In the genomic region with DNA sequence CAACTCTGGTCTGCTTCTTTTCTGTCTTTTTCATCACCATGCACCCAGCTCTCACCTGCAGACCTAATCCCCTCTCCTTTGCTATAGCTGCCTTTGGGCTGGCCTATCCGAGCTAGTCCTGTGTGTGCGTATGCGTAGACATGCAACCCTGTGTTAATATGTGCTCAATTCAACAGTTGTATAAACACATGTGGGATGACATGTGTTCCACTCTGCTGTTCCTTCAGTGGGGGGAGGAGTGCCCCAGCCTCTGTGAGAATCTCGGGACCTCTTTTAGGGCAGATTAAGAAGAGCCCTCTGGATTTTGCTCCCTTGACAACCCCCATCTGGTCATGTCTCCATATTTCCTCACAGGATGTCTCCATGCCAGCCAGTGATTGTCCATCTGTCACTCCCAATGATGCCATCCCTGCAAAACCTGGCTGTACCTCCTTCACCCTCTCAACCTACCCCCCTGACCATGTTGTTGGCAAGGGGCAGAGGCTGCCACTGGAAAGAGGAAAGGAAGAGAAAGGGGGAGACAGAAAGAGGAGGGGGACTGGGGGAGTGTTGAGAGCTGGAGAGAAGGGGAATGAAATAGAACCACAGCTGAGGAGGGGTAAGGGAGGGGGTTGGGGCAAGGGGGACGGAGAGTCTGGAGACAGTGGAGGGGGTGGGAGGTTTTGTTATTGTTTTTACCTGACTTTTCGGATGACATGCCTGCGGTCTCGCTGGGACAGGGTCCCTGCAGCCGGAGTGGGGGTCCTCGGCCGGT, we compare ENCODE assay signal across 11 cellular contexts. TPM values are rescaled to one million over a fixed set of nuclear protein-coding genes. Genes with fewer than 3 reads are reported as not detected.
DNase-seq lines count a peak whose midpoint lies in the region; ATAC-seq and TF ChIP-seq lines count a peak whose summit lies in the region.
"Had no signal": no experiment of that assay in that cellular context is flagged by ENCODE, and none has a peak within 500 bp of the region (broad histone marks: within the 10 kb centered on the region; RNA-seq: fewer than 3 reads in every experiment).

No MANE protein-coding gene starts in this region.

- no peaks in the 10 kb centered on the region for H3F3A ChIP-seq in MM.1S (ENCODE audit: insufficient read depth, low read length)

- CTCF ChIA-PET in OCI-LY7 (lab: Charles Lee; ENCODE audit: unreplicated experiment), result no interaction called here

- H3K9ac ChIP-seq in MM.1S (ENCODE audit: low read length), result no peak overlapping the region

- peak overlapping the region; percentile 22 for H3K27ac Mint-ChIP-seq in stimulated activated naive CD8-positive, alpha-beta T cell treated with anti-CD3 and anti-CD28 coated beads, Interleukin-15, Interleukin-2, amounts not matched to agents 100 ng/mL and 50 ng/mL, for 24 hours
- H3K27ac Mint-ChIP-seq in natural killer cell, result peak overlapping the region; percentile 23 to 98

- H3K79me2 ChIP-seq in OCI-LY7 (ENCODE audit: insufficient read depth, low read depth, low read length) (no peaks in the 10 kb centered on the region; the same call in 1 of the 2 replicates), MM.1S (ENCODE audit: low read length) (no peaks in the 10 kb centered on the region)

- peaks cover 65% of the 10 kb centered on the region for H3K4me1 Mint-ChIP-seq in stimulated activated naive CD8-positive, alpha-beta T cell treated with anti-CD3 and anti-CD28 coated beads, Interleukin-15, Interleukin-2, amounts not matched to agents 100 ng/mL and 50 ng/mL, for 24 hours (ENCODE audit: low read depth)
- H3K4me1 Mint-ChIP-seq in natural killer cell, result peaks cover 54 to 73% of the 10 kb centered on the region in 2 donors

- peaks cover 6% of the 10 kb centered on the region for H3K36me3 Mint-ChIP-seq in stimulated activated naive CD8-positive, alpha-beta T cell treated with anti-CD3 and anti-CD28 coated beads, Interleukin-15, Interleukin-2, amounts not matched to agents 100 ng/mL and 50 ng/mL, for 24 hours (ENCODE audit: low read depth)
- H3K36me3 Mint-ChIP-seq in natural killer cell, result no peaks in the 10 kb centered on the region

- H3K9me3 ChIP-seq in OCI-LY7 (ENCODE audit: low read length) (no peaks in the 10 kb centered on the region), MM.1S (replicated peaks; ENCODE audit: insufficient read depth, low read length) (no peaks in the 10 kb centered on the region)

- peak overlapping the region; percentile 48 for H3K4me3 ChIP-seq in choroid plexus epithelial cell (ENCODE audit: low read depth, low read length)
- no peak overlapping the region for H3K4me3 ChIP-seq in OCI-LY7 (ENCODE audit: low read depth, low read length, poor library complexity, severe bottlenecking)
- H3K4me3 ChIP-seq in MM.1S (ENCODE audit: low read length), result no peak overlapping the region

- H3K27ac ChIP-seq in OCI-LY7 (ENCODE audit: low read depth, low read length, poor library complexity, severe bottlenecking) (no peak overlapping the region), MM.1S (ENCODE audit: low read length) (no peak overlapping the region)

- ATAC-seq in stimulated activated naive CD8-positive, alpha-beta T cell treated with anti-CD3 and anti-CD28 coated beads, Interleukin-15, Interleukin-2, amounts not matched to agents 100 U/mL and 50 U/mL, for 24 hours, result no peak
- ATAC-seq in natural killer cell, result no peak

- H3K9me3 Mint-ChIP-seq in stimulated activated naive CD8-positive, alpha-beta T cell treated with anti-CD3 and anti-CD28 coated beads, Interleukin-15, Interleukin-2, amounts not matched to agents 100 ng/mL and 50 ng/mL, for 24 hours, result no peaks in the 10 kb centered on the region
- H3K9me3 Mint-ChIP-seq in natural killer cell, result no peaks in the 10 kb centered on the region

- no peaks in the 10 kb centered on the region for H3K9me2 ChIP-seq in OCI-LY7 (ENCODE audit: insufficient read depth, low read length)
- no peaks in the 10 kb centered on the region for H3K9me2 ChIP-seq in MM.1S (replicated peaks; ENCODE audit: insufficient read depth, low read length)

- no peak for DNase-seq in stimulated activated naive CD8-positive, alpha-beta T cell treated with anti-CD3 and anti-CD28 coated beads, Interleukin-15, Interleukin-2, amounts not matched to agents 100 U/mL and 50 U/mL, for 24 hours
- no peak for DNase-seq in choroid plexus epithelial cell (ENCODE audit: low read depth)
- no peak for DNase-seq in natural killer cell
- no peak for DNase-seq in OCI-LY7 (ENCODE audit: low spot score)
- no peak for DNase-seq in MM.1S
- DNase-seq in NCI-H2196 (lab: John Stamatoyannopoulos, UW; ENCODE audit: unreplicated experiment), result no peak
- no peak for DNase-seq in NCI-H2107 treated with DMSO at 0.1 percent for 48 hours (lab: John Stamatoyannopoulos, UW; ENCODE audit: unreplicated experiment)
- DNase-seq: activated CD4-positive, alpha-beta T cell treated with anti-CD3 and anti-CD28 coated beads, Interleukin-2, amount 50 U/mL, for 4 hours; NCI-H526 had no signal

- TF ChIP-seq CTCF in choroid plexus epithelial cell (conservative IDR thresholded peaks at IDR 0.05; ENCODE audit: low read depth, low read length) (no peak), natural killer cell (IDR thresholded peaks at IDR 0.05) (no peak), OCI-LY7 (conservative IDR thresholded peaks at IDR 0.05; ENCODE audit: low read length) (no peak), MM.1S (IDR thresholded peaks at IDR 0.05; ENCODE audit: low read length) (no peak)

- H2AFZ ChIP-seq in OCI-LY7 (ENCODE audit: low read length), result no peak overlapping the region
- no peak overlapping the region for H2AFZ ChIP-seq in MM.1S (ENCODE audit: low read length)

- POLR2A ChIA-PET in OCI-LY7 (lab: Charles Lee), result no interaction called here

- H4K20me1 ChIP-seq in OCI-LY7 (ENCODE audit: insufficient read depth, low read length) (no peaks in the 10 kb centered on the region), MM.1S (ENCODE audit: insufficient read depth, low read length) (no peaks in the 10 kb centered on the region)

- intact Hi-C loops in natural killer cell (cut with micrococcal nuclease), result no loop called here
- intact Hi-C loops in OCI-LY7 (cut with micrococcal nuclease; ENCODE audit: unreplicated experiment), result no loop called here

- no peak overlapping the region for H3K4me2 ChIP-seq in OCI-LY7 (ENCODE audit: low read length)
- H3K4me2 ChIP-seq in MM.1S (ENCODE audit: low read depth, low read length), result no peak overlapping the region

- peaks cover 36% of the 10 kb centered on the region for H3K27me3 Mint-ChIP-seq in stimulated activated naive CD8-positive, alpha-beta T cell treated with anti-CD3 and anti-CD28 coated beads, Interleukin-15, Interleukin-2, amounts not matched to agents 100 ng/mL and 50 ng/mL, for 24 hours
- H3K27me3 Mint-ChIP-seq in natural killer cell (ENCODE audit: low read depth in 2 of 2), result peaks cover 20 to 34% of the 10 kb centered on the region in 2 donors

- H3K27me3 ChIP-seq in MM.1S (replicated peaks; ENCODE audit: insufficient read depth, low read length), result peaks cover 76% of the 10 kb centered on the region

- H3K36me3 ChIP-seq in OCI-LY7 (ENCODE audit: insufficient read depth, low read length) (peaks cover 7% of the 10 kb centered on the region), MM.1S (replicated peaks; ENCODE audit: insufficient read depth, low read length) (no peaks in the 10 kb centered on the region)

- H3K4me3 Mint-ChIP-seq in stimulated activated naive CD8-positive, alpha-beta T cell treated with anti-CD3 and anti-CD28 coated beads, Interleukin-15, Interleukin-2, amounts not matched to agents 100 ng/mL and 50 ng/mL, for 24 hours, result peak overlapping the region; percentile 29
- H3K4me3 Mint-ChIP-seq in natural killer cell, result peak overlapping the region; percentile 52

- H3K4me1 ChIP-seq in OCI-LY7 (ENCODE audit: insufficient read depth, low read length, poor library complexity, severe bottlenecking) (peaks cover 23% of the 10 kb centered on the region), MM.1S (ENCODE audit: low read length) (0 out of 2 replicates have a peak, but pooled peaks cover 4% of the 10 kb centered on the region)

- BruUV-seq in OCI-LY7 (replicated peaks; lab: Mats Ljungman, UMichigan), result no TSS peak

RNA-seq across cellular contexts. Expression of gene PRRT1, which starts 0.4 kb away (rescaled TPM):
- under 1 TPM; 0.38 to 0.63 (median 0.54) TPM for total RNA-seq in natural killer cell
- total RNA-seq in OCI-LY7 (2014; rRNA removed; shearing (Covaris generic)), result 0.13 and 0.47 TPM in 2 replicates
- 2.4 and 3.5 TPM in 2 replicates for total RNA-seq in OCI-LY7 (2022)
- total RNA-seq: epithelial cell of proximal tubule had no signal

RNA-seq across cellular contexts. Expression of gene PPT2, which starts 2.6 kb away (rescaled TPM):
- total RNA-seq in natural killer cell, result 10 to 100 TPM; 16.3 to 28.3 (median 19.0) TPM
- 111 and 130 TPM in 2 replicates for total RNA-seq in OCI-LY7 (2014; rRNA removed; shearing (Covaris generic))
- total RNA-seq in OCI-LY7 (2022), result 34.1 and 39.0 TPM in 2 replicates

RNA-seq across cellular contexts. Expression of gene EGFL8, which starts 13.1 kb away (rescaled TPM):
- total RNA-seq in natural killer cell, result 10 to 100 TPM; 18.2 to 22.9 (median 20.1) TPM
- total RNA-seq in OCI-LY7 (2014; rRNA removed; shearing (Covaris generic)), result 7.4 and 11.4 TPM in 2 replicates
- total RNA-seq in OCI-LY7 (2022), result 21.6 and 23.0 TPM in 2 replicates

RNA-seq across cellular contexts. Expression of gene FKBPL, which starts 21.2 kb away (rescaled TPM):
- total RNA-seq in natural killer cell, result 1 to 10 TPM; 1.8 to 3.2 (median 2.4) TPM
- total RNA-seq in OCI-LY7 (2014; rRNA removed; shearing (Covaris generic)), result 10.1 and 11.6 TPM in 2 replicates
- 8.2 and 8.4 TPM in 2 replicates for total RNA-seq in OCI-LY7 (2022)

RNA-seq across cellular contexts. Expression of gene ATF6B, which starts 23.3 kb away (rescaled TPM):
- total RNA-seq in natural killer cell (100 to 1,000 TPM; 157 to 187 (median 178) TPM), OCI-LY7 (2022) (122 and 125 TPM in 2 replicates)
- 44.8 and 57.7 TPM in 2 replicates for total RNA-seq in OCI-LY7 (2014; rRNA removed; shearing (Covaris generic))
